In genomic region chr13:40784540-40784939, GRCh38 we compare ENCODE assay signal across 35 cellular contexts.
"Had no signal": no experiment of that assay in that cellular context is flagged by ENCODE, and none has a peak within 500 bp of the region (broad histone marks: within the 10 kb centered on the region; RNA-seq: fewer than 3 reads in every experiment).

No MANE protein-coding gene starts in this region.

- H3K36me3 ChIP-seq: breast epithelium, Peyer's patch had no signal

- H3K4me3 ChIP-seq: body of pancreas, breast epithelium, K562, Peyer's patch had no signal

- H3K9me3 ChIP-seq: body of pancreas, breast epithelium, Peyer's patch had no signal

- ATAC-seq: body of pancreas, K562, PC-3 had no signal

- H3K27me3 ChIP-seq: body of pancreas, breast epithelium, Peyer's patch had no signal

- DNase-seq: activated B cell treated with CpG ODN at 0.5 μM for 24 hours; activated CD4-positive, alpha-beta memory T cell treated with anti-CD3 and anti-CD28 coated beads for 36 hours; activated CD4-positive, alpha-beta T cell treated with anti-CD3 and anti-CD28 coated beads for 4 hours; activated CD4-positive, alpha-beta T cell treated with anti-CD3 and anti-CD28 coated beads, Interleukin-2, amount 50 U/mL, for 1 hour; activated CD4-positive, CD25-positive, alpha-beta regulatory T cell treated with anti-CD3 and anti-CD28 coated beads, Interleukin-2, amount 50 U/mL, for 72 hours; activated CD8-positive, alpha-beta memory T cell treated with anti-CD3 and anti-CD28 coated beads, Interleukin-2, amount 50 U/mL, for 4 hours; activated effector memory CD4-positive, alpha-beta T cell treated with Interleukin-2 at 50 U/mL for 16 hours; activated naive CD4-positive, alpha-beta T cell; activated naive CD4-positive, alpha-beta T cell treated with anti-CD3 and anti-CD28 coated beads, Interleukin-2, amount 50 U/mL, for 16 hours; activated naive CD8-positive, alpha-beta T cell treated with anti-CD3 and anti-CD28 coated beads for 36 hours; activated T-cell treated with anti-CD3 and anti-CD28 coated beads for 4 hours; activated T-cell treated with anti-CD3 and anti-CD28 coated beads, Interleukin-2, amount 50 U/mL, for 48 hours; body of pancreas; NCI-H1048; NCI-H1105 treated with DMSO at 0.1 percent for 48 hours; NCI-H1436; NCI-H1694; NCI-H1930; NCI-H2081 treated with DMSO at 0.1 percent for 48 hours; NCI-H226; NCI-H510A; NCI-H526; NCI-H748 treated with DMSO at 0.1 percent for 48 hours; NK-92 treated with Interleukin-12 subunit alpha and Interleukin-12 subunit beta, amount 100 ng/mL, for 24 hours; PC-3; Peyer's patch; RPMI8226; SW 1271; T-helper 1 cell; T-helper 2 cell; T-helper 9 cell had no signal

- H3K4me1 ChIP-seq: breast epithelium had no signal

- FAIRE-seq: astrocyte, K562 had no signal

- H3K27ac ChIP-seq: body of pancreas, breast epithelium, Peyer's patch, VCaP had no signal
